Comparison of ENCODE assay signal across 1 cellular context in the genomic region with DNA sequence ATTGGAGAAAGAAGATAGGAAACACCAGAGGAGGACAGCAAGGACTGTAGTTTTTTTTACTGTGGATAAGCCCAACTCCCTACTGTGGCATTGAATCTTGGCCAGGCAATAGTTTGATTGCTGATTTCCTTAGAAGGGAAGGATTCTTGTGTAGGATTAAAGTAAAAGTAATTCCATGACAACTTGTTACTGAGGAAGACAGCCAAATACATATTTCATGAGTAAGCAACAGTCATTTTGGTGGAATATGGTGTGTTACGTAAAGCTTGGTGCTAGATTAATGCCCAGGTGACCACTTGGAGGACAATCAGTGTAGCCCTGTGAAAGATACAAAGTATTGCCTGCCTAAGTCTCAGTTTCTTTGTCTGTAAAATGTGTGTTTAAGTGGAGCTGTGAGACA.
TF ChIP-seq lines count a peak whose summit lies in the region.

No MANE protein-coding gene starts in this region.

TF ChIP-seq in SK-N-SH treated with all-trans-retinoic acid at 6 μM for 48 hours, 23 proteins besides CTCF, POLR2A, EP300 and RAD21 (continued from another document):
- no peak for TF ChIP-seq ZNF8 (CRISPR knock-in tag; IDR thresholded peaks at IDR 0.05)
- TF ChIP-seq ZC3H10 (CRISPR knock-in tag; IDR thresholded peaks at IDR 0.05): no peak
- no peak for TF ChIP-seq ZFP3 (CRISPR knock-in tag; IDR thresholded peaks at IDR 0.05)
- TF ChIP-seq, protein P1, sequence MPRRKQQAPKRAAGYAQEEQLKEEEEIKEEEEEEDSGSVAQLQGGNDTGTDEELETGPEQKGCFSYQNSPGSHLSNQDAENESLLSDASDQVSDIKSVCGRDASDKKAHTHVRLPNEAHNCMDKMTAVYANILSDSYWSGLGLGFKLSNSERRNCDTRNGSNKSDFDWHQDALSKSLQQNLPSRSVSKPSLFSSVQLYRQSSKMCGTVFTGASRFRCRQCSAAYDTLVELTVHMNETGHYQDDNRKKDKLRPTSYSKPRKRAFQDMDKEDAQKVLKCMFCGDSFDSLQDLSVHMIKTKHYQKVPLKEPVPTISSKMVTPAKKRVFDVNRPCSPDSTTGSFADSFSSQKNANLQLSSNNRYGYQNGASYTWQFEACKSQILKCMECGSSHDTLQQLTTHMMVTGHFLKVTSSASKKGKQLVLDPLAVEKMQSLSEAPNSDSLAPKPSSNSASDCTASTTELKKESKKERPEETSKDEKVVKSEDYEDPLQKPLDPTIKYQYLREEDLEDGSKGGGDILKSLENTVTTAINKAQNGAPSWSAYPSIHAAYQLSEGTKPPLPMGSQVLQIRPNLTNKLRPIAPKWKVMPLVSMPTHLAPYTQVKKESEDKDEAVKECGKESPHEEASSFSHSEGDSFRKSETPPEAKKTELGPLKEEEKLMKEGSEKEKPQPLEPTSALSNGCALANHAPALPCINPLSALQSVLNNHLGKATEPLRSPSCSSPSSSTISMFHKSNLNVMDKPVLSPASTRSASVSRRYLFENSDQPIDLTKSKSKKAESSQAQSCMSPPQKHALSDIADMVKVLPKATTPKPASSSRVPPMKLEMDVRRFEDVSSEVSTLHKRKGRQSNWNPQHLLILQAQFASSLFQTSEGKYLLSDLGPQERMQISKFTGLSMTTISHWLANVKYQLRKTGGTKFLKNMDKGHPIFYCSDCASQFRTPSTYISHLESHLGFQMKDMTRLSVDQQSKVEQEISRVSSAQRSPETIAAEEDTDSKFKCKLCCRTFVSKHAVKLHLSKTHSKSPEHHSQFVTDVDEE (CRISPR knock-in tag; IDR thresholded peaks at IDR 0.05): no peak
- TF ChIP-seq RARB (CRISPR knock-in tag; IDR thresholded peaks at IDR 0.05): no peak
